Comparison of ENCODE assay signal across 1 cellular context in genomic region chr3:100496711-100497261, GRCh38.
TF ChIP-seq lines count a peak whose summit lies in the region.

No MANE protein-coding gene starts in this region.

TF ChIP-seq in GM23338, 12 proteins besides CTCF, POLR2A, EP300 and RAD21 (continued from another document):
- no peak for TF ChIP-seq REST (IDR thresholded peaks at IDR 0.05; ENCODE audit: unreplicated experiment)
- no peak for TF ChIP-seq EZH2phosphoT487 (IDR thresholded peaks at IDR 0.05; ENCODE audit: unreplicated experiment)
- no peak for TF ChIP-seq ETS1 (IDR thresholded peaks at IDR 0.05)
- no peak for TF ChIP-seq NANOG (IDR thresholded peaks at IDR 0.05; ENCODE audit: borderline replicate concordance)
- no peak for TF ChIP-seq ZNF462 (CRISPR knock-in tag; IDR thresholded peaks at IDR 0.05)
